Comparison of ENCODE assay signal across 1 cellular context in the genomic region with DNA sequence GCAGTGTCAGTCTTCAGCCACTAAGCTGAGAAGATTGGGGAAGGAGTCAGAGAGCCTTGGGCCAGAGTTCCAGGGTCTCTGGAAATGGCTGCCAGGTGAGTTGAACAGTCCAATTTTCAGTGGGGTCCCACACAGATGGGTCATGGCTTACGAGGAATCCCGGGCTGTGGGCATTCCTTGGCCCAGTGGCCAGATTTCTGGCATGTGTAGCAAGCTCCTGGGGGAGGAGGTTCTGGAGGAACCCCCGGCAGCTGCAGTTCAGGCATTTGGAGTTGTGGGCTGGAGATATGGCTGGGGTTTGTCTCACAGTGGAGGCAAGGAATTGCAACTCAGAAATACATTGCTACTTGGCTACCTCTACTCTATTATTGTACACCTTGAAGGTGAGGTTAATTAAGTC. TPM values are rescaled to one million over a fixed set of nuclear protein-coding genes. Genes with fewer than 3 reads are reported as not detected.
"Had no signal": no experiment of that assay in that cellular context is flagged by ENCODE, and none has a peak within 500 bp of the region (broad histone marks: within the 10 kb centered on the region; RNA-seq: fewer than 3 reads in every experiment).

No MANE protein-coding gene starts in this region.

RNA-seq across cellular contexts. Expression of gene FAR2, which starts 10.8 kb away (rescaled TPM):
- total RNA-seq: NCI-H460 had no signal
